23 cellular contexts compared by ENCODE assay signal in the genomic region with DNA sequence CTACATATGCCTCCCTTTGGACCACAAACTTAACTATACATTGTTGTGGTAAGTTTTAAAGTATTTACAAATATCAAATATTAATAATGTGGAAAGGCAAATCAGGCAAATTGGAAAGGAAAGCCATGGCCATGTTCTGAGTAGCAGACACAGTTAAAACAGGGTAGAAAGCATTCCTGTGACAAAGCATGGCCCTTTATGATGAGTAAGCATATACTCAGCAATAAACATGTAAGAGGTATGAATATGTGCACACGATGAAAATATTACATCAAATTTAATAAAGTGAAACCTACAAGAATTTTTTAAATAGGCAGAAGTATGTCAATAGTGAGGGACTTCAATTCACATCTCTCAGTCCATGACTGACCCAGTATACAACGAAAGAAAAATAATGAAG.
"Had no signal": no experiment of that assay in that cellular context is flagged by ENCODE, and none has a peak within 500 bp of the region (broad histone marks: within the 10 kb centered on the region; RNA-seq: fewer than 3 reads in every experiment).

No MANE protein-coding gene starts in this region.

- H3K36me3 Mint-ChIP-seq: IgD-negative memory B cell, T-cell had no signal

- H3K9me3 ChIP-seq: MG63 had no signal

- H3K4me1 Mint-ChIP-seq: T-cell had no signal

- H3K4me3 ChIP-seq: MG63 had no signal

- ATAC-seq: T-cell had no signal

- H3K27ac ChIP-seq: RWPE1 had no signal

- H3K4me2 ChIP-seq: SK-N-SH had no signal

- DNase-seq: KBM-7, MG63, NCI-H1092, NCI-H1105 treated with DMSO at 0.1 percent for 48 hours, NCI-H1417 treated with DMSO at 0.1 percent for 48 hours, NCI-H146, NCI-H1694 treated with DMSO at 0.1 percent for 48 hours, NCI-H2029, NCI-H2081 treated with DMSO at 0.1 percent for 48 hours, NCI-H2171, NCI-H226, NCI-H446, NCI-H510A, NCI-H524 treated with DMSO at 0.1 percent for 48 hours, NCI-H69, NCI-H774, SHP77, SK-N-SH, SW 1271, T-cell had no signal

- H3K4me3 Mint-ChIP-seq: IgD-negative memory B cell, T-cell had no signal

- H3K36me3 ChIP-seq: MG63 had no signal

- FAIRE-seq: RCC 7860 had no signal

- H3K27ac Mint-ChIP-seq: IgD-negative memory B cell, T-cell had no signal

- H3K27me3 Mint-ChIP-seq: IgD-negative memory B cell, T-cell had no signal
